8 cellular contexts compared by ENCODE assay signal in the genomic region with DNA sequence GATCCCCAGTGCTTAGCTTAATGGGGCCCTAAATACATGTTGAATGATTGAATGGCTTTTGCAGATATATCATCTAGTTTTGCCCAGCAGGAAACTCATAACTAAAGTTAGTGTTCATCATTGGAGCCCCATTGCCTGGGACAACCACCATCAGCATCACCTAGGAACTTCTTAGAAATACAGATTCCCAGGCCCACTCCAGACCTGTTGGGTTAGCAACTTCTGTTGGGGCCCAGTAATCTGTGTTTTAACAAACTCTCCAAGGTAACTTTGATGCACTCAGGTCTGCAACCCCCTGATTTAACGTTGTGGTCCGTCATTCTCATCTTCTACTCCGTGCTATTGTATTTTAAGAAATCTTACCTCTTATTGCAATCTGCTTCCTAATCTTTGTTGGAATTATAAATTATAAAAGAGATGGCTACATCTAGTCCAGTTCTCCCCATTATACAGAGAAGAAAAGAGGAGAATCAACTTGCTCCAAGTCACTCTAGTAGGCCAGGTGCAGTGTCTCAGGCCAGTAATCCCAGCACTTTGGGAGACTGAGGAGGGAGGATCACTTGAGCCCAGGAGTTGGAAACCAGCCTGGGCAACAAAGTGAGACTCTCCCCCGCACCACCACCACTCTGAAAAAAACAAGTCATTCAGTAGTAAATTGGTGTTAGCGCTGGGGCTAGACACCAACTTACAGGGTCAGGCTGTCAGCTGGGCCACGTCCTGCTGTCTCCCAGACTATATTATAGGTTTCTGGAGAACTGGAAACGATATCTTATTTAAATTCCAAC. TPM values are rescaled to one million over a fixed set of nuclear protein-coding genes. Genes with fewer than 3 reads are reported as not detected.
A peak's percentile ranks its signal among the peaks of the same experiment; 100 is the strongest.
DNase-seq lines count a peak whose midpoint lies in the region; ATAC-seq, FAIRE-seq and TF ChIP-seq lines count a peak whose summit lies in the region.

No MANE protein-coding gene starts in this region.

- H3K4me2 ChIP-seq in K562 (ENCODE audit: insufficient read depth, low read length) = no peak overlapping the region

- H3K27me3 Mint-ChIP-seq in stimulated activated naive CD8-positive, alpha-beta T cell treated with anti-CD3 and anti-CD28 coated beads, Interleukin-15, Interleukin-2, amounts not matched to agents 100 ng/mL and 50 ng/mL, for 24 hours = no peaks in the 10 kb centered on the region

- no peaks in the 10 kb centered on the region for H3K9me1 ChIP-seq in K562 (ENCODE audit: control insufficient read depth, insufficient read depth, low read length)

- no peaks in the 10 kb centered on the region for H3K9me3 Mint-ChIP-seq in stimulated activated naive CD8-positive, alpha-beta T cell treated with anti-CD3 and anti-CD28 coated beads, Interleukin-15, Interleukin-2, amounts not matched to agents 100 ng/mL and 50 ng/mL, for 24 hours

- WGBS in K562 (ENCODE audit: insufficient coverage, low coverage, missing lambda C conversion rate) = 69% methylated on average over 7 of the region's 7 CpGs

- H3K36me3 ChIP-seq in K562 (ENCODE audit: control insufficient read depth, insufficient read depth, low read length) (no peaks in the 10 kb centered on the region), mucosa of stomach (ENCODE audit: control insufficient read depth, insufficient read depth, low read length) (peaks cover 11% of the 10 kb centered on the region), vagina (no peaks in the 10 kb centered on the region)

- H3K36me3 Mint-ChIP-seq in stimulated activated naive CD8-positive, alpha-beta T cell treated with anti-CD3 and anti-CD28 coated beads, Interleukin-15, Interleukin-2, amounts not matched to agents 100 ng/mL and 50 ng/mL, for 24 hours (ENCODE audit: low read depth) = no peaks in the 10 kb centered on the region

- DNase-seq in stimulated activated naive CD8-positive, alpha-beta T cell treated with anti-CD3 and anti-CD28 coated beads, Interleukin-15, Interleukin-2, amounts not matched to agents 100 U/mL and 50 U/mL, for 24 hours = no peak
- DNase-seq in K562 (ENCODE audit: extremely low read depth in 1 of 4, low spot score in 3 of 4) = no peak
- DNase-seq in vagina (ENCODE audit: extremely low spot score in 2 of 2) = no peak
- DNase-seq in medulla oblongata (ENCODE audit: extremely low spot score) = no peak
- no peak for DNase-seq in NCI-H1694 treated with DMSO at 0.1 percent for 48 hours (lab: John Stamatoyannopoulos, UW)

- CTCF ChIA-PET in K562 (lab: Yijun Ruan, JAX; ENCODE audit: low intra/inter-chr PET ratio) = no interaction called here

- in situ Hi-C loops in K562 (cut with MboI) = no loop called here

- H3K27ac ChIP-seq in K562 (ENCODE audit: extremely low read depth, low read depth, low read length) (no peak overlapping the region), vagina (no peak overlapping the region)

- intact Hi-C loops in K562 (cut with micrococcal nuclease) (no loop called here), vagina (cut with DNase I) (no loop called here)

- POLR2A ChIA-PET in K562 (lab: Yijun Ruan, JAX) = interaction anchor here (0.9 kb wide), 1 partner anchor 23 kb away, joined by 4 read pairs; no protein-coding TSS in a partner anchor

- H4K20me1 ChIP-seq in K562 (replicated peaks; ENCODE audit: control insufficient read depth, insufficient read depth, low read length) = peaks cover 4% of the 10 kb centered on the region; the same call in 1 of the 2 replicates

- H3K27ac Mint-ChIP-seq in stimulated activated naive CD8-positive, alpha-beta T cell treated with anti-CD3 and anti-CD28 coated beads, Interleukin-15, Interleukin-2, amounts not matched to agents 100 ng/mL and 50 ng/mL, for 24 hours = no peak overlapping the region

- H3K4me1 Mint-ChIP-seq in stimulated activated naive CD8-positive, alpha-beta T cell treated with anti-CD3 and anti-CD28 coated beads, Interleukin-15, Interleukin-2, amounts not matched to agents 100 ng/mL and 50 ng/mL, for 24 hours (ENCODE audit: low read depth) = peaks cover 31% of the 10 kb centered on the region

- no peak for FAIRE-seq in K562 (lab: Jason Lieb, UNC)

- H3K27me3 ChIP-seq in K562 (ENCODE audit: control insufficient read depth in 2 of 2, insufficient read depth in 2 of 2, low read length in 2 of 2) = no peaks in the 10 kb centered on the region
- no peaks in the 10 kb centered on the region for H3K27me3 ChIP-seq in mucosa of stomach (ENCODE audit: control insufficient read depth, insufficient read depth, low read length)
- H3K27me3 ChIP-seq in vagina = no peaks in the 10 kb centered on the region

- no peak for TF ChIP-seq POLR2A in K562 (conservative IDR thresholded peaks at IDR 0.05)
- no peak for TF ChIP-seq POLR2A in vagina (IDR thresholded peaks at IDR 0.05)

- peak overlapping the region; percentile 86 for H3K4me3 Mint-ChIP-seq in stimulated activated naive CD8-positive, alpha-beta T cell treated with anti-CD3 and anti-CD28 coated beads, Interleukin-15, Interleukin-2, amounts not matched to agents 100 ng/mL and 50 ng/mL, for 24 hours

- no peak overlapping the region for H3K4me3 ChIP-seq in K562
- no peak overlapping the region for H3K4me3 ChIP-seq in mucosa of stomach (ENCODE audit: low read length)
- H3K4me3 ChIP-seq in vagina = peak overlapping the region; percentile 40 to 44

- H3K4me1 ChIP-seq in K562 (replicated peaks in 1 of 2; ENCODE audit: control insufficient read depth in 2 of 2, insufficient read depth in 2 of 2, low read length in 2 of 2) (peaks cover 0 to 9% of the 10 kb centered on the region in 2 experiments; a peak in 3 of 5 replicates), mucosa of stomach (ENCODE audit: control insufficient read depth, insufficient read depth, low read length) (peaks cover 62% of the 10 kb centered on the region), vagina (peaks cover 14% of the 10 kb centered on the region)

- TF ChIP-seq RAD21 in K562 (CRISPR knock-in tag; conservative IDR thresholded peaks at IDR 0.05 in 1 of 2, IDR thresholded peaks at IDR 0.05 in 1 of 2) = no peak

- H2AFZ ChIP-seq in K562 (ENCODE audit: low read depth, low read length) = no peak overlapping the region

- H3K9me3 ChIP-seq in K562 (replicated peaks; ENCODE audit: control insufficient read depth, insufficient read depth, low read depth, low read length) (no peaks in the 10 kb centered on the region), mucosa of stomach (ENCODE audit: control insufficient read depth, low read length) (no peaks in the 10 kb centered on the region), vagina (no peaks in the 10 kb centered on the region)

- no peak for TF ChIP-seq EP300 in K562 (IDR thresholded peaks at IDR 0.05; ENCODE audit: low read length)

- BruUV-seq in K562 (replicated peaks; lab: Mats Ljungman, UMichigan) = no TSS peak

- no peak for ATAC-seq in stimulated activated naive CD8-positive, alpha-beta T cell treated with anti-CD3 and anti-CD28 coated beads, Interleukin-15, Interleukin-2, amounts not matched to agents 100 U/mL and 50 U/mL, for 24 hours
- no peak for ATAC-seq in K562
- no peak for ATAC-seq in HG03469 (IDR thresholded peaks at IDR 0.05; ENCODE audit: unreplicated experiment)

- TF ChIP-seq CTCF in K562 (IDR thresholded peaks at IDR 0.05 in 2 of 3, conservative IDR thresholded peaks at IDR 0.05 in 1 of 3; ENCODE audit: insufficient read depth in 2 of 3, low read depth in 1 of 3, low read length in 3 of 3) (no peak), vagina (IDR thresholded peaks at IDR 0.05) (no peak)

- H3K9ac ChIP-seq in K562 (ENCODE audit: insufficient read depth in 1 of 2, low read depth in 2 of 2, low read length in 2 of 2) (no peak overlapping the region), mucosa of stomach (ENCODE audit: low read length) (peak overlapping the region; percentile 62)

- no peaks in the 10 kb centered on the region for H3K79me2 ChIP-seq in K562 (ENCODE audit: control insufficient read depth, insufficient read depth, low read length)

TF ChIP-seq in K562, 482 proteins besides CTCF, POLR2A, EP300 and RAD21:
- no peak for TF ChIP-seq NCOA2 (IDR thresholded peaks at IDR 0.05; ENCODE audit: partially characterized antibody in 2 of 2)
- TF ChIP-seq SAFB2 (IDR thresholded peaks at IDR 0.05; ENCODE audit: borderline replicate concordance, low read depth, low read length, severe bottlenecking) = no peak
- no peak for TF ChIP-seq ADNP (tag; IDR thresholded peaks at IDR 0.05)
- peak; percentile 72 for TF ChIP-seq CBFA2T3 (IDR thresholded peaks at IDR 0.05)

RNA-seq across cellular contexts. Expression of a gene that starts 13.7 kb away (rescaled TPM):
- 5.5 and 10.3 TPM in 2 replicates for total RNA-seq in K562 (2011; cell fraction: chromatin; rRNA removed; ENCODE audit: low replicate concordance)
- 4.9 and 8.2 TPM in 2 replicates for total RNA-seq in K562 (2011; cell fraction: nucleolus; rRNA removed)
- total RNA-seq in K562 (2011; cell fraction: nucleoplasm; rRNA removed) = 5.6 and 10.2 TPM in 2 replicates
- total RNA-seq in K562 (2014; rRNA removed) = 3.4 and 5.9 TPM in 2 replicates
- 0.70 and 1.1 TPM in 2 replicates for total RNA-seq in K562 (2014; rRNA removed; fragmentation: Illumina TruSeq; extraction: Trizol)
- 2.3 TPM in 2 replicates for total RNA-seq in K562 (2015; rRNA removed; fragmentation: Illumina TruSeq; extraction: Trizol)
- 26.7 and 29.4 TPM in 2 replicates for total RNA-seq in K562 (2021)
- polyA plus RNA-seq in K562 (2011; rRNA removed) = 1.2 and 2.9 TPM in 2 replicates
- 1.5 and 3.9 TPM in 2 replicates for polyA plus RNA-seq in K562 (2011; cell fraction: cytosol; rRNA removed)
- polyA plus RNA-seq in K562 (2011; cell fraction: nucleus; rRNA removed) = 4.4 and 9.6 TPM in 2 replicates
- polyA plus RNA-seq in K562 (2012) = 17.6 and 30.3 TPM in 2 replicates
- polyA plus RNA-seq in K562 (2014; fragmentation: Illumina TruSeq; extraction: Trizol) = 5.9 and 13.8 TPM in 2 replicates
- polyA plus RNA-seq in K562 (2014; fragmentation: Nextera tagmentation; extraction: Ambion mirVana) = under 1 TPM; 0.11 TPM
- polyA plus RNA-seq in K562 (2014; rRNA removed) = 6.7 and 7.4 TPM in 2 replicates
- 0.87 and 1.4 TPM in 2 replicates for polyA minus RNA-seq in K562 (2011; rRNA and poly(A)+ RNA removed)
- polyA minus RNA-seq in K562 (2011; cell fraction: cytosol; rRNA and poly(A)+ RNA removed) = 7.2 and 14.0 TPM in 2 replicates
- 2.9 and 4.7 TPM in 2 replicates for polyA minus RNA-seq in K562 (2011; cell fraction: nucleus; rRNA and poly(A)+ RNA removed)
- 7.4 TPM for total RNA-seq in vagina

Comparison
In these comparisons a context has a peak if more than half of its experiments do, and no peak if none do; other contexts are left out.
1. H3K4me3 ChIP-seq: peak in vagina (2 of 2); none in K562 (single experiment) and mucosa of stomach (single experiment).